Comparison of ENCODE assay signal across 11 cellular contexts in genomic region chr6:87658516-87658915, GRCh38.
"Had no signal": no experiment of that assay in that cellular context is flagged by ENCODE, and none has a peak within 500 bp of the region (broad histone marks: within the 10 kb centered on the region; RNA-seq: fewer than 3 reads in every experiment).

No MANE protein-coding gene starts in this region.

- H3K9me3 ChIP-seq: breast epithelium, esophagus squamous epithelium, gastrocnemius medialis had no signal

- H3K4me3 Mint-ChIP-seq: activated naive CD8-positive, alpha-beta T cell; nephron progenitor cell; stimulated activated effector memory CD8-positive, alpha-beta T cell treated with anti-CD3 and anti-CD28 coated beads, Interleukin-12 subunit alpha, Interleukin-12 subunit beta, amount 100 ng/mL, for 72 hours; T-helper 2 cell treated with Interferon-gamma antibody and Interleukin-4, amounts not matched to agents 5 μg/mL and 100 μg/mL, for 36 hours had no signal

- DNase-seq: activated T-cell treated with anti-CD3 and anti-CD28 coated beads, Interleukin-2, amount 50 U/mL, for 1 hour; esophagus squamous epithelium; gastrocnemius medialis; nephron progenitor cell; retina; SIG-M5; trophoblast cell had no signal

- H3K4me1 Mint-ChIP-seq: nephron progenitor cell; stimulated activated effector memory CD8-positive, alpha-beta T cell treated with anti-CD3 and anti-CD28 coated beads, Interleukin-12 subunit alpha, Interleukin-12 subunit beta, amount 100 ng/mL, for 72 hours had no signal

- H3K9me3 Mint-ChIP-seq: nephron progenitor cell; stimulated activated effector memory CD8-positive, alpha-beta T cell treated with anti-CD3 and anti-CD28 coated beads, Interleukin-12 subunit alpha, Interleukin-12 subunit beta, amount 100 ng/mL, for 72 hours; T-helper 2 cell treated with Interferon-gamma antibody and Interleukin-4, amounts not matched to agents 5 μg/mL and 100 μg/mL, for 36 hours had no signal

- H3K4me1 ChIP-seq: breast epithelium had no signal

- H3K4me3 ChIP-seq: breast epithelium, esophagus squamous epithelium, gastrocnemius medialis had no signal

- H3K27ac Mint-ChIP-seq: activated naive CD8-positive, alpha-beta T cell; nephron progenitor cell; stimulated activated effector memory CD8-positive, alpha-beta T cell treated with anti-CD3 and anti-CD28 coated beads, Interleukin-12 subunit alpha, Interleukin-12 subunit beta, amount 100 ng/mL, for 72 hours had no signal

- H3K27me3 Mint-ChIP-seq: activated naive CD8-positive, alpha-beta T cell had no signal

- H3K27ac ChIP-seq: breast epithelium, esophagus squamous epithelium had no signal

- H3K36me3 ChIP-seq: breast epithelium had no signal

- H3K27me3 ChIP-seq: breast epithelium, esophagus squamous epithelium, gastrocnemius medialis had no signal
